11 cellular contexts compared by ENCODE assay signal in genomic region chr3:3110299-3110630, GRCh38. TPM values are rescaled to one million over a fixed set of nuclear protein-coding genes. Genes with fewer than 3 reads are reported as not detected.
DNase-seq lines count a peak whose midpoint lies in the region; ATAC-seq and TF ChIP-seq lines count a peak whose summit lies in the region.
"Had no signal": no experiment of that assay in that cellular context is flagged by ENCODE, and none has a peak within 500 bp of the region (broad histone marks: within the 10 kb centered on the region; RNA-seq: fewer than 3 reads in every experiment).

Gene IL5RA, minus strand, starts transcription at chr3:3110374. Its CDS starts 5,390 bp downstream, at chr3:3104984.

- H3K27me3 Mint-ChIP-seq in activated CD4-positive, alpha-beta T cell treated with anti-CD3 and anti-CD28 coated beads, Interleukin-2, amount 10 ng/mL, durations not matched to agents 7 days and 5 days: peaks cover 8% of the 10 kb centered on the region
- no peaks in the 10 kb centered on the region for H3K27me3 Mint-ChIP-seq in central memory CD8-positive, alpha-beta T cell
- H3K27me3 Mint-ChIP-seq in stimulated activated memory B cell treated with anti-CD40 and anti-IgM and Interleukin-4, amounts not matched to agents 10 μg/mL and 1 μg/mL and 100 μg/mL, for 72 hours: no peaks in the 10 kb centered on the region

- no peaks in the 10 kb centered on the region for H3K9me3 Mint-ChIP-seq in activated CD4-positive, alpha-beta T cell treated with anti-CD3 and anti-CD28 coated beads, Interleukin-2, amount 10 ng/mL, durations not matched to agents 7 days and 5 days
- no peaks in the 10 kb centered on the region for H3K9me3 Mint-ChIP-seq in central memory CD8-positive, alpha-beta T cell
- no peaks in the 10 kb centered on the region for H3K9me3 Mint-ChIP-seq in stimulated activated memory B cell treated with anti-CD40 and anti-IgM and Interleukin-4, amounts not matched to agents 10 μg/mL and 1 μg/mL and 100 μg/mL, for 72 hours

- CTCF ChIA-PET in activated CD4-positive, alpha-beta T cell treated with anti-CD3 and anti-CD28 coated beads, Interleukin-2, amount 10 ng/mL, durations not matched to agents 7 days and 5 days (lab: Charles Lee): no interaction called here

- peak; percentile 87 for ATAC-seq in central memory CD8-positive, alpha-beta T cell (replicated peaks; ENCODE audit: extremely low read depth, poor library complexity, severe bottlenecking)
- ATAC-seq in stimulated activated memory B cell treated with anti-CD40 and anti-IgM and Interleukin-4, amounts not matched to agents 10 μg/mL and 1 μg/mL and 100 μg/mL, for 72 hours: peak; percentile 65

- H3K9me3 ChIP-seq in WERI-Rb-1 (ENCODE audit: severe bottlenecking): no peaks in the 10 kb centered on the region
- H3K9me3 ChIP-seq: thoracic aorta had no signal

- no peaks in the 10 kb centered on the region for H3K4me1 Mint-ChIP-seq in activated CD4-positive, alpha-beta T cell treated with anti-CD3 and anti-CD28 coated beads, Interleukin-2, amount 10 ng/mL, durations not matched to agents 7 days and 5 days
- H3K4me1 Mint-ChIP-seq in central memory CD8-positive, alpha-beta T cell: peaks cover 20% of the 10 kb centered on the region
- H3K4me1 Mint-ChIP-seq in stimulated activated memory B cell treated with anti-CD40 and anti-IgM and Interleukin-4, amounts not matched to agents 10 μg/mL and 1 μg/mL and 100 μg/mL, for 72 hours: peaks cover 53% of the 10 kb centered on the region

- H3K36me3 ChIP-seq in WERI-Rb-1: no peaks in the 10 kb centered on the region
- H3K36me3 ChIP-seq: thoracic aorta had no signal

- no peak for TF ChIP-seq CTCF in HL-60 (IDR thresholded peaks at IDR 0.05; ENCODE audit: insufficient read depth, low read length)
- no peak for TF ChIP-seq CTCF in WERI-Rb-1 (IDR thresholded peaks at IDR 0.05; ENCODE audit: low read depth, low read length)

- no peak within 1 kb of the TSS for H3K27ac Mint-ChIP-seq in activated CD4-positive, alpha-beta T cell treated with anti-CD3 and anti-CD28 coated beads, Interleukin-2, amount 10 ng/mL, durations not matched to agents 7 days and 5 days
- peak within 1 kb of the TSS; percentile 91 for H3K27ac Mint-ChIP-seq in central memory CD8-positive, alpha-beta T cell (ENCODE audit: low read depth)
- peak within 1 kb of the TSS; percentile 77 for H3K27ac Mint-ChIP-seq in stimulated activated memory B cell treated with anti-CD40 and anti-IgM and Interleukin-4, amounts not matched to agents 10 μg/mL and 1 μg/mL and 100 μg/mL, for 72 hours

- POLR2A ChIA-PET in activated CD4-positive, alpha-beta T cell treated with anti-CD3 and anti-CD28 coated beads, Interleukin-2, amount 10 ng/mL, durations not matched to agents 7 days and 5 days (lab: Charles Lee): no interaction called here

- H3K4me3 Mint-ChIP-seq in activated CD4-positive, alpha-beta T cell treated with anti-CD3 and anti-CD28 coated beads, Interleukin-2, amount 10 ng/mL, durations not matched to agents 7 days and 5 days: no peak within 1 kb of the TSS
- peak within 1 kb of the TSS; percentile 61 for H3K4me3 Mint-ChIP-seq in central memory CD8-positive, alpha-beta T cell
- peak within 1 kb of the TSS; percentile 62 for H3K4me3 Mint-ChIP-seq in stimulated activated memory B cell treated with anti-CD40 and anti-IgM and Interleukin-4, amounts not matched to agents 10 μg/mL and 1 μg/mL and 100 μg/mL, for 72 hours

- H3K27ac ChIP-seq in HL-60 (replicated peaks) (peak within 1 kb of the TSS; percentile 57), WERI-Rb-1 (no peak within 1 kb of the TSS)
- H3K27ac ChIP-seq: thoracic aorta had no signal

- H3K36me3 Mint-ChIP-seq in activated CD4-positive, alpha-beta T cell treated with anti-CD3 and anti-CD28 coated beads, Interleukin-2, amount 10 ng/mL, durations not matched to agents 7 days and 5 days (ENCODE audit: low read depth): no peaks in the 10 kb centered on the region
- peaks cover 9% of the 10 kb centered on the region for H3K36me3 Mint-ChIP-seq in central memory CD8-positive, alpha-beta T cell (ENCODE audit: insufficient read depth)
- no peaks in the 10 kb centered on the region for H3K36me3 Mint-ChIP-seq in stimulated activated memory B cell treated with anti-CD40 and anti-IgM and Interleukin-4, amounts not matched to agents 10 μg/mL and 1 μg/mL and 100 μg/mL, for 72 hours

- H3K27me3 ChIP-seq in HL-60 (ENCODE audit: insufficient read depth, poor library complexity, severe bottlenecking) (no peaks in the 10 kb centered on the region), WERI-Rb-1 (ENCODE audit: insufficient read depth, low read depth, severe bottlenecking) (no peaks in the 10 kb centered on the region)

- DNase-seq in activated CD4-positive, alpha-beta T cell treated with anti-CD3 and anti-CD28 coated beads, Interleukin-2, amount 10 ng/mL, durations not matched to agents 7 days and 5 days: peak; percentile 9
- DNase-seq in activated CD4-positive, alpha-beta T cell treated with anti-CD3 and anti-CD28 coated beads, Interleukin-2, amount 50 U/mL, for 48 hours: no peak
- DNase-seq in HL-60 (ENCODE audit: low read depth in 1 of 2, low spot score in 1 of 2): peak in 1 of 2 experiments; percentile 28
- peak in 1 of 2 donors; percentile 35 for DNase-seq in central memory CD8-positive, alpha-beta T cell (ENCODE audit: low spot score in 2 of 2)
- no peak for DNase-seq in WERI-Rb-1
- DNase-seq in NCI-H226: no peak
- DNase-seq in activated gamma-delta T cell (lab: John Stamatoyannopoulos, UW): no peak
- DNase-seq: DND-41 had no signal

- H3K4me3 ChIP-seq in HL-60 (replicated peaks; ENCODE audit: insufficient read depth, low read length) (no peak within 1 kb of the TSS), WERI-Rb-1 (ENCODE audit: low read depth, low read length) (no peak within 1 kb of the TSS)
- H3K4me3 ChIP-seq: thoracic aorta had no signal

RNA-seq across cellular contexts. Expression of gene IL5RA, which starts in this region (rescaled TPM):
- total RNA-seq in activated CD4-positive, alpha-beta T cell treated with anti-CD3 and anti-CD28 coated beads, Interleukin-2, amount 10 ng/mL, durations not matched to agents 7 days and 5 days: not detected
- total RNA-seq: T-helper 1 cell treated with Interleukin-12 subunit alpha and Interleukin-12 subunit beta and Interleukin-4 antibody, amounts not matched to agents 30 ng/mL and 1 ng/mL, for 36 hours had no signal

Comparison
In these comparisons a context has a peak if more than half of its experiments do, and no peak if none do; other contexts are left out.
1. Peak in DNase-seq in activated CD4-positive, alpha-beta T cell treated with anti-CD3 and anti-CD28 coated beads, Interleukin-2, amount 10 ng/mL, durations not matched to agents 7 days and 5 days; RNA of the gene not detected or under 1 TPM.